In genomic region chr3:69095636-69096035, GRCh38 we compare ENCODE assay signal across 11 cellular contexts. TPM values are rescaled to one million over a fixed set of nuclear protein-coding genes. Genes with fewer than 3 reads are reported as not detected.
DNase-seq lines count a peak whose midpoint lies in the region; ATAC-seq and TF ChIP-seq lines count a peak whose summit lies in the region.
"Had no signal": no experiment of that assay in that cellular context is flagged by ENCODE, and none has a peak within 500 bp of the region (broad histone marks: within the 10 kb centered on the region; RNA-seq: fewer than 3 reads in every experiment).

No MANE protein-coding gene starts in this region.

- no peak for DNase-seq in heart right ventricle
- no peak for DNase-seq in left cardiac atrium
- no peak for DNase-seq in activated T-helper 2 cell treated with anti-CD3 and anti-CD28 coated beads, Interferon-gamma antibody, Interleukin-2, Interleukin-4, amounts not matched to agents 10 μg/mL and 5 μg/mL and 100 μg/mL, durations not matched to agents 14 hours and 24 hours and 36 hours (ENCODE audit: low spot score)
- DNase-seq in type B pancreatic cell (ENCODE audit: extremely low spot score, unreplicated experiment): no peak
- no peak for DNase-seq in NCI-H1694 treated with DMSO at 0.1 percent for 48 hours (lab: John Stamatoyannopoulos, UW)
- DNase-seq in NCI-H748 (lab: John Stamatoyannopoulos, UW; ENCODE audit: unreplicated experiment): no peak
- DNase-seq in NCI-H1930 (lab: John Stamatoyannopoulos, UW): no peak
- DNase-seq: NCI-H774, pancreas had no signal

- 80% methylated on average over 5 of the region's 5 CpGs for WGBS in heart right ventricle, 2 donors

- no peak for ATAC-seq in heart right ventricle
- ATAC-seq in left cardiac atrium: no peak
- ATAC-seq: pancreas had no signal

- H3K27me3 ChIP-seq in heart right ventricle (no peaks in the 10 kb centered on the region), muscle layer of duodenum (ENCODE audit: low read depth, low read length) (no peaks in the 10 kb centered on the region)
- H3K27me3 ChIP-seq: pancreas had no signal

- H3K27ac ChIP-seq in heart right ventricle (peak overlapping the region; percentile 9 to 96 (median 51)), muscle layer of duodenum (ENCODE audit: low read length) (peak overlapping the region; percentile 56)

- peaks cover 60% of the 10 kb centered on the region for H3K4me1 Mint-ChIP-seq in activated T-helper 2 cell treated with anti-CD3 and anti-CD28 coated beads, Interferon-gamma antibody, Interleukin-2, Interleukin-4, amounts not matched to agents 10 μg/mL and 5 μg/mL and 100 μg/mL, durations not matched to agents 14 hours and 24 hours and 36 hours (ENCODE audit: low read depth)
- peaks cover 20% of the 10 kb centered on the region for H3K4me1 Mint-ChIP-seq in type B pancreatic cell (ENCODE audit: unreplicated experiment)

- peaks cover 14 to 97% (median 80%) of the 10 kb centered on the region in 9 donors for H3K4me1 ChIP-seq in heart right ventricle
- H3K4me1 ChIP-seq in muscle layer of duodenum (ENCODE audit: control insufficient read depth in 1 of 2, insufficient read depth in 2 of 2, low read length in 2 of 2): peaks cover 30 to 61% of the 10 kb centered on the region in 2 donors

- H3K27ac Mint-ChIP-seq in activated T-helper 2 cell treated with anti-CD3 and anti-CD28 coated beads, Interferon-gamma antibody, Interleukin-2, Interleukin-4, amounts not matched to agents 10 μg/mL and 5 μg/mL and 100 μg/mL, durations not matched to agents 14 hours and 24 hours and 36 hours: peak overlapping the region; percentile 89
- peak overlapping the region; percentile 55 for H3K27ac Mint-ChIP-seq in type B pancreatic cell

- peaks cover 0 to 64% (median 5%) of the 10 kb centered on the region in 9 donors for H3K36me3 ChIP-seq in heart right ventricle
- H3K36me3 ChIP-seq in muscle layer of duodenum (ENCODE audit: control insufficient read depth in 1 of 2, insufficient read depth in 2 of 2, low read length in 2 of 2): peaks cover 3% of the 10 kb centered on the region in 2 donors
- H3K36me3 ChIP-seq: pancreas had no signal

- H3K4me3 ChIP-seq in heart right ventricle (no peak overlapping the region), muscle layer of duodenum (ENCODE audit: low read depth in 1 of 2, low read length in 2 of 2) (no peak overlapping the region)
- H3K4me3 ChIP-seq: pancreas had no signal

- H3K36me3 Mint-ChIP-seq in activated T-helper 2 cell treated with anti-CD3 and anti-CD28 coated beads, Interferon-gamma antibody, Interleukin-2, Interleukin-4, amounts not matched to agents 10 μg/mL and 5 μg/mL and 100 μg/mL, durations not matched to agents 14 hours and 24 hours and 36 hours (ENCODE audit: low read depth): peaks cover 76% of the 10 kb centered on the region
- peaks cover 14% of the 10 kb centered on the region for H3K36me3 Mint-ChIP-seq in type B pancreatic cell

- no peaks in the 10 kb centered on the region for H3K9me3 Mint-ChIP-seq in activated T-helper 2 cell treated with anti-CD3 and anti-CD28 coated beads, Interferon-gamma antibody, Interleukin-2, Interleukin-4, amounts not matched to agents 10 μg/mL and 5 μg/mL and 100 μg/mL, durations not matched to agents 14 hours and 24 hours and 36 hours
- no peaks in the 10 kb centered on the region for H3K9me3 Mint-ChIP-seq in type B pancreatic cell

- TF ChIP-seq CTCF in heart right ventricle (IDR thresholded peaks at IDR 0.05): no peak
- TF ChIP-seq CTCF in type B pancreatic cell (conservative IDR thresholded peaks at IDR 0.05): no peak

- H3K4me3 Mint-ChIP-seq in activated T-helper 2 cell treated with anti-CD3 and anti-CD28 coated beads, Interferon-gamma antibody, Interleukin-2, Interleukin-4, amounts not matched to agents 10 μg/mL and 5 μg/mL and 100 μg/mL, durations not matched to agents 14 hours and 24 hours and 36 hours (ENCODE audit: low read depth): peak overlapping the region; percentile 73
- H3K4me3 Mint-ChIP-seq in type B pancreatic cell: no peak overlapping the region

- H3K9me3 ChIP-seq in heart right ventricle (no peaks in the 10 kb centered on the region), muscle layer of duodenum (ENCODE audit: control insufficient read depth in 1 of 2, low read length in 2 of 2) (no peaks in the 10 kb centered on the region)
- H3K9me3 ChIP-seq: pancreas had no signal

- no peaks in the 10 kb centered on the region for H3K27me3 Mint-ChIP-seq in activated T-helper 2 cell treated with anti-CD3 and anti-CD28 coated beads, Interferon-gamma antibody, Interleukin-2, Interleukin-4, amounts not matched to agents 10 μg/mL and 5 μg/mL and 100 μg/mL, durations not matched to agents 14 hours and 24 hours and 36 hours (ENCODE audit: low read depth)
- H3K27me3 Mint-ChIP-seq in type B pancreatic cell: no peaks in the 10 kb centered on the region

- intact Hi-C loops in heart right ventricle (cut with DNase I) (no loop called here), left cardiac atrium (cut with DNase I) (no loop called here)
- intact Hi-C loops in activated T-helper 2 cell treated with anti-CD3 and anti-CD28 coated beads, Interferon-gamma antibody, Interleukin-2, Interleukin-4, amounts not matched to agents 10 μg/mL and 5 μg/mL and 100 μg/mL, durations not matched to agents 14 hours and 24 hours and 36 hours (cut with micrococcal nuclease): loop anchor here (2.0 to 5.0 kb wide), 2 partner anchors 63 to 187 kb away; no protein-coding TSS in a partner anchor

RNA-seq across cellular contexts. Expression of gene ARL6IP5, which starts 10.9 kb away (rescaled TPM):
- 100 to 1,000 TPM; 151 to 226 (median 195) TPM for total RNA-seq in heart right ventricle
- 100 to 1,000 TPM; 156 to 224 TPM for polyA plus RNA-seq in heart right ventricle
- 100 to 1,000 TPM; 165 to 166 TPM for total RNA-seq in left cardiac atrium
- total RNA-seq in activated T-helper 2 cell treated with anti-CD3 and anti-CD28 coated beads, Interferon-gamma antibody, Interleukin-2, Interleukin-4, amounts not matched to agents 10 μg/mL and 5 μg/mL and 100 μg/mL, durations not matched to agents 14 hours and 24 hours and 36 hours: 124 and 127 TPM in 2 replicates
- 38.5 and 49.2 TPM in 2 replicates for total RNA-seq in type B pancreatic cell (ENCODE audit: low replicate concordance)

RNA-seq across cellular contexts. Expression of gene UBA3, which starts 15.5 kb away (rescaled TPM):
- total RNA-seq in heart right ventricle (100 to 1,000 TPM in 3 of 10 donors, 10 to 100 TPM in 7; 73.6 to 119 (median 87.2) TPM), left cardiac atrium (10 to 100 TPM; 55.0 to 56.8 TPM), type B pancreatic cell (ENCODE audit: low replicate concordance) (55.4 and 68.5 TPM in 2 replicates)
- polyA plus RNA-seq in heart right ventricle: 10 to 100 TPM; 36.7 to 45.1 TPM
- 95.8 and 109 TPM in 2 replicates for total RNA-seq in activated T-helper 2 cell treated with anti-CD3 and anti-CD28 coated beads, Interferon-gamma antibody, Interleukin-2, Interleukin-4, amounts not matched to agents 10 μg/mL and 5 μg/mL and 100 μg/mL, durations not matched to agents 14 hours and 24 hours and 36 hours

RNA-seq across cellular contexts. Expression of gene LMOD3, which starts 26.8 kb away (rescaled TPM):
- total RNA-seq in heart right ventricle: 100 to 1,000 TPM; 122 to 240 (median 188) TPM
- 10 to 100 TPM; 28.6 to 96.1 TPM for polyA plus RNA-seq in heart right ventricle
- 10 to 100 TPM; 49.2 to 52.8 TPM for total RNA-seq in left cardiac atrium
- not detected in 2 replicates for total RNA-seq in activated T-helper 2 cell treated with anti-CD3 and anti-CD28 coated beads, Interferon-gamma antibody, Interleukin-2, Interleukin-4, amounts not matched to agents 10 μg/mL and 5 μg/mL and 100 μg/mL, durations not matched to agents 14 hours and 24 hours and 36 hours
- 0.12 TPM in 1 of 2 replicates, not detected in the other for total RNA-seq in type B pancreatic cell (ENCODE audit: low replicate concordance)
- polyA plus RNA-seq: BJ, pancreas had no signal

RNA-seq across cellular contexts. Expression of gene TMF1, which starts 43.5 kb away (rescaled TPM):
- total RNA-seq in heart right ventricle: 10 to 100 TPM; 14.8 to 23.2 (median 21.1) TPM
- 1 to 10 TPM; 6.0 to 6.7 TPM for polyA plus RNA-seq in heart right ventricle
- total RNA-seq in left cardiac atrium: 10 to 100 TPM; 21.4 to 29.6 TPM
- total RNA-seq in activated T-helper 2 cell treated with anti-CD3 and anti-CD28 coated beads, Interferon-gamma antibody, Interleukin-2, Interleukin-4, amounts not matched to agents 10 μg/mL and 5 μg/mL and 100 μg/mL, durations not matched to agents 14 hours and 24 hours and 36 hours: 35.7 and 38.9 TPM in 2 replicates
- 34.6 and 47.6 TPM in 2 replicates for total RNA-seq in type B pancreatic cell (ENCODE audit: low replicate concordance)

Comparison
In these comparisons a context has a peak if more than half of its experiments do, and no peak if none do; other contexts are left out.
1. RNA of gene LMOD3, which starts 26.8 kb away (total RNA-seq): 122 to 240 TPM in heart right ventricle and 49.2 to 52.8 TPM in left cardiac atrium; 0.12 TPM in type B pancreatic cell and not detected in activated T-helper 2 cell treated with anti-CD3 and anti-CD28 coated beads, Interferon-gamma antibody, Interleukin-2, Interleukin-4, amounts not matched to agents 10 μg/mL and 5 μg/mL and 100 μg/mL, durations not matched to agents 14 hours and 24 hours and 36 hours; every median in the first group is over 10 times any median in the second.